ENCODE assay signal across 15 cellular contexts in genomic region chr22:49352361-49353169, GRCh38.
"Had no signal": no experiment of that assay in that cellular context is flagged by ENCODE, and none has a peak within 500 bp of the region (broad histone marks: within the 10 kb centered on the region; RNA-seq: fewer than 3 reads in every experiment).

No MANE protein-coding gene starts in this region.

- H3K4me3 ChIP-seq: pancreas, SJCRH30, transverse colon had no signal

- H3K9me3 ChIP-seq: pancreas, SJCRH30, transverse colon had no signal

- ATAC-seq: activated CD4-positive, alpha-beta T cell treated with anti-CD3 and anti-CD28 coated beads for 36 hours; activated CD8-positive, alpha-beta T cell treated with anti-CD3 and anti-CD28 coated beads for 36 hours; activated T-helper 17 cell treated with anti-CD3 and anti-CD28 coated beads, Interleukin-2, amount 50 U/mL, for 72 hours; left colon; pancreas had no signal

- H3K9me3 Mint-ChIP-seq: activated CD8-positive, alpha-beta T cell treated with anti-CD3 and anti-CD28 coated beads for 36 hours; activated naive CD4-positive, alpha-beta T cell treated with anti-CD3 and anti-CD28 coated beads, Interleukin-2, amount 50 U/mL, for 24 hours; activated T-helper 17 cell treated with anti-CD3 and anti-CD28 coated beads, Interleukin-2, amount 50 U/mL, for 72 hours; immature natural killer cell; memory B cell; nephron progenitor cell had no signal

- H3K4me1 Mint-ChIP-seq: activated CD4-positive, alpha-beta T cell treated with anti-CD3 and anti-CD28 coated beads for 36 hours; activated naive CD4-positive, alpha-beta T cell treated with anti-CD3 and anti-CD28 coated beads, Interleukin-2, amount 50 U/mL, for 24 hours; activated T-helper 17 cell treated with anti-CD3 and anti-CD28 coated beads, Interleukin-2, amount 50 U/mL, for 72 hours; immature natural killer cell; memory B cell had no signal

- H3K36me3 Mint-ChIP-seq: activated naive CD4-positive, alpha-beta T cell treated with anti-CD3 and anti-CD28 coated beads, Interleukin-2, amount 50 U/mL, for 24 hours; immature natural killer cell; memory B cell had no signal

- H3K27ac ChIP-seq: pancreas, SJCRH30, transverse colon had no signal

- H3K27ac Mint-ChIP-seq: activated CD4-positive, alpha-beta T cell treated with anti-CD3 and anti-CD28 coated beads for 36 hours; activated CD8-positive, alpha-beta T cell treated with anti-CD3 and anti-CD28 coated beads for 36 hours; activated naive CD4-positive, alpha-beta T cell treated with anti-CD3 and anti-CD28 coated beads, Interleukin-2, amount 50 U/mL, for 24 hours; activated T-helper 17 cell treated with anti-CD3 and anti-CD28 coated beads, Interleukin-2, amount 50 U/mL, for 72 hours; immature natural killer cell; memory B cell had no signal

- H3K4me1 ChIP-seq: pancreas, SJCRH30, transverse colon had no signal

- DNase-seq: activated CD4-positive, alpha-beta T cell treated with anti-CD3 and anti-CD28 coated beads for 36 hours; activated CD8-positive, alpha-beta T cell treated with anti-CD3 and anti-CD28 coated beads for 36 hours; activated T-cell treated with anti-CD3 and anti-CD28 coated beads for 4 hours; central memory CD4-positive, alpha-beta T cell; hypothalamus; immature natural killer cell; left colon; nephron progenitor cell; SJCRH30; T-helper 9 cell; transverse colon had no signal

- H3K36me3 ChIP-seq: pancreas, SJCRH30, transverse colon had no signal

- H3K4me3 Mint-ChIP-seq: activated CD4-positive, alpha-beta T cell treated with anti-CD3 and anti-CD28 coated beads for 36 hours; activated CD8-positive, alpha-beta T cell treated with anti-CD3 and anti-CD28 coated beads for 36 hours; activated naive CD4-positive, alpha-beta T cell treated with anti-CD3 and anti-CD28 coated beads, Interleukin-2, amount 50 U/mL, for 24 hours; activated T-helper 17 cell treated with anti-CD3 and anti-CD28 coated beads, Interleukin-2, amount 50 U/mL, for 72 hours; immature natural killer cell; memory B cell; nephron progenitor cell had no signal
